In genomic region chr12:42774238-42774637, GRCh38 we compare ENCODE assay signal across 35 cellular contexts.
"Had no signal": no experiment of that assay in that cellular context is flagged by ENCODE, and none has a peak within 500 bp of the region (broad histone marks: within the 10 kb centered on the region; RNA-seq: fewer than 3 reads in every experiment).

No MANE protein-coding gene starts in this region.

- H3K27me3 ChIP-seq: MG63 had no signal

- H3K4me3 ChIP-seq: MG63 had no signal

- H3K9me3 ChIP-seq: MG63 had no signal

- DNase-seq: Karpas-422, Kasumi-1, MG63, MM.1S, MV-4-11, NCI-H1048, NCI-H1092, NCI-H1092 treated with DMSO at 0.1 percent for 48 hours, NCI-H1105, NCI-H1105 treated with DMSO at 0.1 percent for 48 hours, NCI-H1417, NCI-H1417 treated with DMSO at 0.1 percent for 48 hours, NCI-H1436, NCI-H1436 treated with DMSO at 0.1 percent for 48 hours, NCI-H146, NCI-H1694, NCI-H1694 treated with DMSO at 0.1 percent for 48 hours, NCI-H187, NCI-H187 treated with DMSO at 0.1 percent for 48 hours, NCI-H1930, NCI-H2029, NCI-H2029 treated with DMSO at 0.1 percent for 48 hours, NCI-H2081, NCI-H2081 treated with DMSO at 0.1 percent for 48 hours, NCI-H2107, NCI-H2171, NCI-H2171 treated with DMSO at 0.1 percent for 48 hours, NCI-H2227 treated with DMSO at 0.1 percent for 48 hours, NCI-H226, NCI-H345, NCI-H446, NCI-H446 treated with DMSO at 0.1 percent for 48 hours, NCI-H510A, NCI-H510A treated with DMSO at 0.1 percent for 48 hours, NCI-H524 had no signal

- H3K36me3 ChIP-seq: MG63 had no signal
